Comparison of ENCODE assay signal across 20 cellular contexts in genomic region chr3:188321258-188321657, GRCh38.
"Had no signal": no experiment of that assay in that cellular context is flagged by ENCODE, and none has a peak within 500 bp of the region (broad histone marks: within the 10 kb centered on the region; RNA-seq: fewer than 3 reads in every experiment).

No MANE protein-coding gene starts in this region.

- H3K9me3 ChIP-seq: heart right ventricle, suprapubic skin, thyroid gland, upper lobe of left lung, uterus had no signal

- H3K27me3 ChIP-seq: heart right ventricle, suprapubic skin, thyroid gland, upper lobe of left lung, uterus had no signal

- DNase-seq: effector CD4-positive, alpha-beta T cell; endodermal cell; erythroblast; foreskin melanocyte; heart right ventricle; islet precursor cell; left ventricle myocardium superior; naive thymus-derived CD4-positive, alpha-beta T cell; nephron progenitor cell; posterior cingulate gyrus; stimulated activated CD4-positive, alpha-beta T cell treated with anti-CD3 and anti-CD28 coated beads, Interleukin-4, amount 100 ng/mL, for 1 hour; stimulated activated CD8-positive, alpha-beta memory T cell treated with anti-CD3 and anti-CD28 coated beads, Interleukin-4, amount 100 ng/mL, for 48 hours; stimulated activated naive CD8-positive, alpha-beta T cell treated with anti-CD3 and anti-CD28 coated beads, Interleukin-15, Interleukin-2, amounts not matched to agents 100 U/mL and 50 U/mL, for 24 hours; thyroid gland; upper lobe of left lung; uterus had no signal

- ATAC-seq: heart right ventricle; left ventricle myocardium superior; naive thymus-derived CD4-positive, alpha-beta T cell; stimulated activated effector memory CD8-positive, alpha-beta T cell treated with anti-CD3 and anti-CD28 coated beads, Interleukin-12 subunit alpha, Interleukin-12 subunit beta, amount 100 ng/mL, for 72 hours; stimulated activated naive CD8-positive, alpha-beta T cell treated with anti-CD3 and anti-CD28 coated beads, Interleukin-15, Interleukin-2, amounts not matched to agents 100 U/mL and 50 U/mL, for 24 hours had no signal

- H3K36me3 ChIP-seq: heart right ventricle, thyroid gland, uterus had no signal

- H3K4me3 ChIP-seq: coronary artery, heart right ventricle, lung, suprapubic skin, thyroid gland, upper lobe of left lung, uterus had no signal

- H3K27ac ChIP-seq: suprapubic skin, thyroid gland, upper lobe of left lung had no signal
